ENCODE assay signal across 11 cellular contexts in the genomic region with DNA sequence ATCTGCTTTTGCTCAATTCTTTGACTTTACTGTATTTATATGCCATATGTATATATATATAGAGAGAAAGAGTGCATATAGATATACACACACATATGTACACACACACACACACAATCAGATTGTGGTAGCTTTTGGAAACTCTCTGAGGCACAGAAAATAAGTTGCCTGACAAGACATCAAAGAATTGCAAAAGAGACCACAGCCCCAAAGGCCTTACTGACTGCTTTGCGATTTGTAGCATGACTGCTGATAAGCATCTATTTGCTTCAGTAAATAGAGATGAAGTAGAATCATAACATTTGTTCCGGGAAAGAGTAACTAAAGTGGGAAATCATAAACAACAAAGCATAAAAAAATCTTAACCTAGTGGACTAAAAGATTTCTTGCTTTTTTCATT. TPM values are rescaled to one million over a fixed set of nuclear protein-coding genes. Genes with fewer than 3 reads are reported as not detected.
DNase-seq lines count a peak whose midpoint lies in the region; ATAC-seq and TF ChIP-seq lines count a peak whose summit lies in the region.
"Had no signal": no experiment of that assay in that cellular context is flagged by ENCODE, and none has a peak within 500 bp of the region (broad histone marks: within the 10 kb centered on the region; RNA-seq: fewer than 3 reads in every experiment).

No MANE protein-coding gene starts in this region.

- peak overlapping the region; percentile 76 for H3K4me3 Mint-ChIP-seq in activated CD8-positive, alpha-beta T cell treated with anti-CD3 and anti-CD28 coated beads, Interleukin-2, amount 10 ng/mL, durations not matched to agents 7 days and 5 days
- peak overlapping the region; percentile 92 for H3K4me3 Mint-ChIP-seq in memory B cell

- H3K27ac Mint-ChIP-seq in activated CD8-positive, alpha-beta T cell treated with anti-CD3 and anti-CD28 coated beads, Interleukin-2, amount 10 ng/mL, durations not matched to agents 7 days and 5 days: peak overlapping the region; percentile 98
- peak overlapping the region; percentile 100 for H3K27ac Mint-ChIP-seq in memory B cell

- ATAC-seq in left cardiac atrium: no peak
- ATAC-seq in activated CD8-positive, alpha-beta T cell treated with anti-CD3 and anti-CD28 coated beads, Interleukin-2, amount 10 ng/mL, durations not matched to agents 7 days and 5 days: peak; percentile 61
- no peak for ATAC-seq in memory B cell (ENCODE audit: low read depth)

- H3K4me1 ChIP-seq in right atrium auricular region: peaks cover 0 to 23% of the 10 kb centered on the region in 2 donors

- no peaks in the 10 kb centered on the region for H3K27me3 ChIP-seq in right atrium auricular region
- H3K27me3 ChIP-seq: ovary had no signal

- H3K4me3 ChIP-seq in right atrium auricular region: no peak overlapping the region
- H3K4me3 ChIP-seq: ovary had no signal

- no peak for TF ChIP-seq CTCF in right atrium auricular region (IDR thresholded peaks at IDR 0.05)

- DNase-seq in right atrium auricular region (ENCODE audit: low spot score) (no peak), left cardiac atrium (no peak), memory B cell (ENCODE audit: low spot score in 2 of 2) (no peak), NCI-H510A treated with DMSO at 0.1 percent for 48 hours (lab: John Stamatoyannopoulos, UW) (no peak), SHP77 treated with DMSO at 0.1 percent for 48 hours (lab: John Stamatoyannopoulos, UW) (no peak), AG08395 (ENCODE audit: low spot score) (no peak), ureter (ENCODE audit: low spot score) (no peak)
- peak; percentile 58 for DNase-seq in activated CD8-positive, alpha-beta T cell treated with anti-CD3 and anti-CD28 coated beads, Interleukin-2, amount 10 ng/mL, durations not matched to agents 7 days and 5 days
- DNase-seq: NCI-H1694 treated with DMSO at 0.1 percent for 48 hours; ovary; stimulated activated CD4-positive, alpha-beta T cell treated with anti-CD3 and anti-CD28 coated beads, Interleukin-2, amount 100 ng/mL, for 48 hours had no signal

- peak overlapping the region; percentile 73 to 83 for H3K27ac ChIP-seq in right atrium auricular region
- H3K27ac ChIP-seq: ovary had no signal

- no peaks in the 10 kb centered on the region for H3K9me3 Mint-ChIP-seq in activated CD8-positive, alpha-beta T cell treated with anti-CD3 and anti-CD28 coated beads, Interleukin-2, amount 10 ng/mL, durations not matched to agents 7 days and 5 days (ENCODE audit: insufficient read depth)
- H3K9me3 Mint-ChIP-seq in memory B cell: no peaks in the 10 kb centered on the region

- H3K36me3 ChIP-seq in right atrium auricular region: no peaks in the 10 kb centered on the region
- H3K36me3 ChIP-seq: ovary had no signal

- no peaks in the 10 kb centered on the region for H3K27me3 Mint-ChIP-seq in activated CD8-positive, alpha-beta T cell treated with anti-CD3 and anti-CD28 coated beads, Interleukin-2, amount 10 ng/mL, durations not matched to agents 7 days and 5 days (ENCODE audit: low read depth)
- no peaks in the 10 kb centered on the region for H3K27me3 Mint-ChIP-seq in memory B cell

- peaks cover 12% of the 10 kb centered on the region for H3K36me3 Mint-ChIP-seq in activated CD8-positive, alpha-beta T cell treated with anti-CD3 and anti-CD28 coated beads, Interleukin-2, amount 10 ng/mL, durations not matched to agents 7 days and 5 days (ENCODE audit: low read depth)
- peaks cover 2% of the 10 kb centered on the region for H3K36me3 Mint-ChIP-seq in memory B cell

- peaks cover 54% of the 10 kb centered on the region for H3K4me1 Mint-ChIP-seq in activated CD8-positive, alpha-beta T cell treated with anti-CD3 and anti-CD28 coated beads, Interleukin-2, amount 10 ng/mL, durations not matched to agents 7 days and 5 days (ENCODE audit: low read depth)
- peaks cover 33% of the 10 kb centered on the region for H3K4me1 Mint-ChIP-seq in memory B cell

- POLR2A ChIA-PET in activated CD8-positive, alpha-beta T cell treated with anti-CD3 and anti-CD28 coated beads, Interleukin-2, amount 10 ng/mL, durations not matched to agents 7 days and 5 days (lab: Charles Lee): interaction anchor here (0.6 to 4.5 kb wide), 14 partner anchors 10 to 222 kb away, joined by 3 to 69 read pairs (median 4); partner anchors contain the start of genes AMZ2, ARSG, SLC16A6 and WIPI1

- intact Hi-C loops in left cardiac atrium (cut with DNase I): no loop called here

- H3K9me3 ChIP-seq in right atrium auricular region: no peaks in the 10 kb centered on the region
- H3K9me3 ChIP-seq: ovary had no signal

- CTCF ChIA-PET in activated CD8-positive, alpha-beta T cell treated with anti-CD3 and anti-CD28 coated beads, Interleukin-2, amount 10 ng/mL, durations not matched to agents 7 days and 5 days (lab: Charles Lee): interaction anchor here (0.7 to 2.9 kb wide), 9 partner anchors 10 to 224 kb away, joined by 3 to 24 read pairs (median 6); no protein-coding TSS in a partner anchor

RNA-seq across cellular contexts. Expression of gene AMZ2, which starts 9.4 kb away (rescaled TPM):
- total RNA-seq in right atrium auricular region: 10 to 100 TPM; 57.3 to 62.8 TPM
- 10 to 100 TPM; 71.1 to 77.5 TPM for total RNA-seq in left cardiac atrium
- 10 to 100 TPM; 79.9 to 80.0 TPM for total RNA-seq in activated CD8-positive, alpha-beta T cell treated with anti-CD3 and anti-CD28 coated beads, Interleukin-2, amount 10 ng/mL, durations not matched to agents 7 days and 5 days
- 83.2 TPM for total RNA-seq in ureter

RNA-seq across cellular contexts. Expression of gene SLC16A6, which starts 52.4 kb away (rescaled TPM):
- total RNA-seq in right atrium auricular region: under 1 TPM; 0.22 to 0.43 TPM
- 1 to 10 TPM in 1 of 2 donors, under 1 TPM in 1; 0.62 to 1.4 TPM for total RNA-seq in left cardiac atrium
- total RNA-seq in activated CD8-positive, alpha-beta T cell treated with anti-CD3 and anti-CD28 coated beads, Interleukin-2, amount 10 ng/mL, durations not matched to agents 7 days and 5 days: 1 to 10 TPM; 6.9 to 7.1 TPM
- total RNA-seq in ureter: 3.0 TPM

RNA-seq across cellular contexts. Expression of gene ARSG, which starts 52.8 kb away (rescaled TPM):
- total RNA-seq in right atrium auricular region: 1 to 10 TPM; 3.1 to 3.6 TPM
- 1 to 10 TPM; 5.9 to 6.9 TPM for total RNA-seq in left cardiac atrium
- total RNA-seq in activated CD8-positive, alpha-beta T cell treated with anti-CD3 and anti-CD28 coated beads, Interleukin-2, amount 10 ng/mL, durations not matched to agents 7 days and 5 days: 10 to 100 TPM in 1 of 2 experiments, 1 to 10 TPM in 1; 9.1 to 10.7 TPM
- total RNA-seq in ureter: 19.4 TPM
